Comparison of ENCODE assay signal across 22 cellular contexts in the genomic region with DNA sequence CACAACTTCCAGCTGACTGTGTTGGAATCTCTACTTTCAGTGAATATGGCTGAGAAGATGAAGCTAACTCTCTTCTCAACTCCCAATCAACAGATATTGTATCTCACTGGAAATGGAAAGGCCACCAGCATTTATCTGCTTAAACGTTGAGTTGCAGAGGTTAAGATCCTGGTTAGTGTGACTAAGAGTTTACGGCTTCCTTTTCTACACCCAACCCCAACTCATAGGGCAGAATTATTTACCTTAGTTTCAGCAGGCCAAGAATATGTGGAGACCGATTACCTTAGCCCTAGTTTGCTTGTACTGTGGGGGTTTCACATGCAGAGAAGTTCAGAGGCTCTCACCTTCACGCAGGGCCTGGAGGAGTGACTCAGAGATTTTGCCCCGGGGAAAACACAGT.
DNase-seq lines count a peak whose midpoint lies in the region; ATAC-seq, FAIRE-seq and TF ChIP-seq lines count a peak whose summit lies in the region.
"Had no signal": no experiment of that assay in that cellular context is flagged by ENCODE, and none has a peak within 500 bp of the region (broad histone marks: within the 10 kb centered on the region; RNA-seq: fewer than 3 reads in every experiment).

No MANE protein-coding gene starts in this region.

- in situ Hi-C loops in K562 (cut with MboI) = no loop called here

- H3K36me3 ChIP-seq in K562 (ENCODE audit: control insufficient read depth, insufficient read depth, low read length) (no peaks in the 10 kb centered on the region), mesenchymal stem cell (ENCODE audit: control insufficient read depth in 1 of 2, insufficient read depth in 2 of 2, low read depth in 1 of 2, low read length in 2 of 2) (no peaks in the 10 kb centered on the region), neuronal stem cell (replicated peaks in 1 of 2; ENCODE audit: control insufficient read depth in 2 of 2, insufficient read depth in 2 of 2, low read length in 2 of 2) (no peaks in the 10 kb centered on the region)
- H3K36me3 ChIP-seq in naive thymus-derived CD4-positive, alpha-beta T cell (ENCODE audit: control insufficient read depth in 2 of 3, insufficient read depth in 3 of 3, low read length in 3 of 3) = no peaks in the 10 kb centered on the region
- H3K36me3 ChIP-seq: WERI-Rb-1 had no signal

- H3K9ac ChIP-seq in K562 (ENCODE audit: insufficient read depth in 1 of 2, low read depth in 2 of 2, low read length in 2 of 2) (no peak overlapping the region), mesenchymal stem cell (ENCODE audit: low read length) (no peak overlapping the region), neuronal stem cell (ENCODE audit: low read depth, low read length, poor library complexity) (no peak overlapping the region)

- H2AK5ac ChIP-seq in mesenchymal stem cell (ENCODE audit: low read length, severe bottlenecking) = no peak overlapping the region
- H2AK5ac ChIP-seq in neuronal stem cell (ENCODE audit: low read depth, low read length) = no peak overlapping the region

- no peak for FAIRE-seq in K562 (lab: Jason Lieb, UNC)
- FAIRE-seq: H1, small intestine had no signal

- H3K4me3 ChIP-seq in K562 = no peak overlapping the region
- H3K4me3 ChIP-seq in mesenchymal stem cell (ENCODE audit: insufficient read depth in 1 of 2, low read depth in 1 of 2, low read length in 2 of 2) = no peak overlapping the region
- H3K4me3 ChIP-seq in naive thymus-derived CD4-positive, alpha-beta T cell (ENCODE audit: low read length) = no peak overlapping the region
- no peak overlapping the region for H3K4me3 ChIP-seq in neuronal stem cell (ENCODE audit: low read length in 2 of 2)

- CTCF ChIA-PET in K562 (lab: Yijun Ruan, JAX; ENCODE audit: low intra/inter-chr PET ratio) = no interaction called here
- CTCF ChIA-PET in naive thymus-derived CD4-positive, alpha-beta T cell (lab: Charles Lee) = no interaction called here

- no peak overlapping the region for H2BK5ac ChIP-seq in mesenchymal stem cell (ENCODE audit: low read depth, low read length, poor library complexity, severe bottlenecking)
- no peak overlapping the region for H2BK5ac ChIP-seq in neuronal stem cell (ENCODE audit: low read length)

- no peaks in the 10 kb centered on the region for H3K9me1 ChIP-seq in K562 (ENCODE audit: control insufficient read depth, insufficient read depth, low read length)

- H3K4ac ChIP-seq in mesenchymal stem cell (ENCODE audit: low read depth in 1 of 2, low read length in 2 of 2) = peak overlapping the region in 1 of 2 experiments; percentile 41
- no peak overlapping the region for H3K4ac ChIP-seq in neuronal stem cell (ENCODE audit: low read length)

- 0% methylated on average over 3 of the region's 5 CpGs for WGBS in K562 (ENCODE audit: insufficient coverage, low coverage, missing lambda C conversion rate)
- 22% methylated on average over 1 of the region's 5 CpGs for WGBS in mesenchymal stem cell
- no CpG with 5 or more reads among the region's 5 CpGs for WGBS in neuronal stem cell (ENCODE audit: extremely low coverage in 2 of 2, insufficient read length in 2 of 2, insufficient replicate concordance in 1 of 2), 2 donors

- no TSS peak for BruUV-seq in K562 (replicated peaks; lab: Mats Ljungman, UMichigan)

- no peaks in the 10 kb centered on the region for H3K79me2 ChIP-seq in K562 (ENCODE audit: control insufficient read depth, insufficient read depth, low read length)

- no peak overlapping the region for H2BK15ac ChIP-seq in mesenchymal stem cell (ENCODE audit: low read depth, poor library complexity, severe bottlenecking)
- H2BK15ac ChIP-seq in neuronal stem cell (ENCODE audit: low read length) = no peak overlapping the region

- no peaks in the 10 kb centered on the region for H3K9me3 ChIP-seq in K562 (replicated peaks; ENCODE audit: control insufficient read depth, insufficient read depth, low read depth, low read length)
- H3K9me3 ChIP-seq in mesenchymal stem cell (ENCODE audit: control insufficient read depth, low read length) = peaks cover 2% of the 10 kb centered on the region
- H3K9me3 ChIP-seq in naive thymus-derived CD4-positive, alpha-beta T cell (ENCODE audit: control insufficient read depth in 2 of 3, low read length in 3 of 3) = no peaks in the 10 kb centered on the region
- H3K9me3 ChIP-seq in neuronal stem cell (replicated peaks in 1 of 2; ENCODE audit: control insufficient read depth in 2 of 2, insufficient read depth in 1 of 2, low read depth in 1 of 2, low read length in 2 of 2) = no peaks in the 10 kb centered on the region

- TF ChIP-seq CTCF in K562 (IDR thresholded peaks at IDR 0.05 in 2 of 3, conservative IDR thresholded peaks at IDR 0.05 in 1 of 3; ENCODE audit: insufficient read depth in 2 of 3, low read depth in 1 of 3, low read length in 3 of 3) = no peak

- H4K8ac ChIP-seq in mesenchymal stem cell (ENCODE audit: low read length) (no peak overlapping the region), neuronal stem cell (ENCODE audit: low read depth, low read length) (no peak overlapping the region)

- DNase-seq in HT-29 (ENCODE audit: low spot score) = peak; percentile 76
- DNase-seq in RPMI7951 (ENCODE audit: low read depth) = peak; percentile 72
- DNase-seq in K562 (ENCODE audit: extremely low read depth in 1 of 4, low spot score in 3 of 4) = peak in 1 of 4 experiments; percentile 5
- DNase-seq in mesenchymal stem cell = peak; percentile 78
- DNase-seq in naive thymus-derived CD4-positive, alpha-beta T cell = no peak
- DNase-seq in neuronal stem cell (ENCODE audit: low spot score) = no peak
- DNase-seq in retina = no peak
- DNase-seq: activated CD4-positive, alpha-beta T cell treated with anti-CD3 and anti-CD28 coated beads, Interleukin-2, amount 50 U/mL, for 4 hours; amygdala; endodermal cell; kidney glomerular epithelial cell; NCI-H1694 treated with DMSO at 0.1 percent for 48 hours; NCI-H82; small intestine; stimulated activated CD4-positive, alpha-beta T cell treated with anti-CD3 and anti-CD28 coated beads, Interleukin-4, amount 100 ng/mL, for 4 hours; WERI-Rb-1 had no signal

- intact Hi-C loops in K562 (cut with micrococcal nuclease) = no loop called here
- intact Hi-C loops in naive thymus-derived CD4-positive, alpha-beta T cell (cut with micrococcal nuclease) = no loop called here

- H3K9me3 Mint-ChIP-seq in naive thymus-derived CD4-positive, alpha-beta T cell = peaks cover 2 to 16% (median 7%) of the 10 kb centered on the region in 11 donors
- H3K9me3 Mint-ChIP-seq: endodermal cell had no signal

- H3K4me2 ChIP-seq in K562 (ENCODE audit: insufficient read depth, low read length) = no peak overlapping the region
- H3K4me2 ChIP-seq in mesenchymal stem cell (ENCODE audit: low read length, poor library complexity, severe bottlenecking) = no peak overlapping the region
- H3K4me2 ChIP-seq in neuronal stem cell (ENCODE audit: insufficient read depth, low read length, poor library complexity, severe bottlenecking) = no peak overlapping the region

- peak overlapping the region in 1 of 2 experiments; percentile 71 for H2BK12ac ChIP-seq in mesenchymal stem cell (ENCODE audit: low read length in 2 of 2)
- no peak overlapping the region for H2BK12ac ChIP-seq in neuronal stem cell (ENCODE audit: low read length)

- H4K91ac ChIP-seq in mesenchymal stem cell (ENCODE audit: low read length) = no peak overlapping the region
- H4K91ac ChIP-seq in neuronal stem cell (ENCODE audit: low read depth, low read length, poor library complexity) = no peak overlapping the region

- no peaks in the 10 kb centered on the region for H3K79me1 ChIP-seq in mesenchymal stem cell (replicated peaks; ENCODE audit: low read length, poor library complexity, severe bottlenecking)
- no peaks in the 10 kb centered on the region for H3K79me1 ChIP-seq in neuronal stem cell (ENCODE audit: low read depth, low read length)

- H3K27ac ChIP-seq in K562 (ENCODE audit: extremely low read depth, low read depth, low read length) (no peak overlapping the region), mesenchymal stem cell (ENCODE audit: low read length, poor library complexity, severe bottlenecking) (peak overlapping the region; percentile 85), neuronal stem cell (replicated peaks; ENCODE audit: low read length) (no peak overlapping the region)
- H3K27ac ChIP-seq in naive thymus-derived CD4-positive, alpha-beta T cell (ENCODE audit: low read depth, low read length) = no peak overlapping the region
- H3K27ac ChIP-seq: C4-2B, WERI-Rb-1 had no signal

- H3K36me3 Mint-ChIP-seq in naive thymus-derived CD4-positive, alpha-beta T cell = peaks cover 0 to 3% (median 0%) of the 10 kb centered on the region in 5 donors
- H3K36me3 Mint-ChIP-seq: memory B cell had no signal

- H3K4me1 ChIP-seq in K562 (replicated peaks in 1 of 2; ENCODE audit: control insufficient read depth in 2 of 2, insufficient read depth in 2 of 2, low read length in 2 of 2) = no peaks in the 10 kb centered on the region
- H3K4me1 ChIP-seq in mesenchymal stem cell (ENCODE audit: control insufficient read depth, insufficient read depth, low read depth, low read length) = peaks cover 7% of the 10 kb centered on the region
- no peaks in the 10 kb centered on the region for H3K4me1 ChIP-seq in naive thymus-derived CD4-positive, alpha-beta T cell (ENCODE audit: control insufficient read depth in 2 of 2, insufficient read depth in 2 of 2, low read length in 2 of 2)
- peaks cover 0 to 4% of the 10 kb centered on the region in 2 donors for H3K4me1 ChIP-seq in neuronal stem cell (ENCODE audit: control insufficient read depth in 2 of 2, insufficient read depth in 1 of 2, low read depth in 1 of 2, low read length in 2 of 2)

- H3K27ac Mint-ChIP-seq in naive thymus-derived CD4-positive, alpha-beta T cell = no peak overlapping the region
- H3K27ac Mint-ChIP-seq: endodermal cell; memory B cell; natural killer cell treated with Interleukin-12 subunit alpha and Interleukin-12 subunit beta and Interleukin-15 and Interleukin-18, amount 100 ng/mL, for 72 hours had no signal

- H3K14ac ChIP-seq in mesenchymal stem cell (ENCODE audit: low read length in 2 of 2) (no peak overlapping the region), neuronal stem cell (ENCODE audit: low read length) (no peak overlapping the region)

- no peaks in the 10 kb centered on the region for H3K27me3 ChIP-seq in K562 (ENCODE audit: control insufficient read depth in 2 of 2, insufficient read depth in 2 of 2, low read length in 2 of 2)
- no peaks in the 10 kb centered on the region for H3K27me3 ChIP-seq in mesenchymal stem cell (ENCODE audit: control insufficient read depth in 1 of 2, insufficient read depth in 1 of 2, low read length in 2 of 2)
- H3K27me3 ChIP-seq in naive thymus-derived CD4-positive, alpha-beta T cell (ENCODE audit: control insufficient read depth in 2 of 2, insufficient read depth in 2 of 2, low read length in 2 of 2) = no peaks in the 10 kb centered on the region
- no peaks in the 10 kb centered on the region for H3K27me3 ChIP-seq in neuronal stem cell (ENCODE audit: control insufficient read depth in 3 of 3, insufficient read depth in 3 of 3, low read depth in 1 of 3, low read length in 3 of 3)

- peak overlapping the region; percentile 23 to 24 for H3K18ac ChIP-seq in mesenchymal stem cell (ENCODE audit: low read depth in 1 of 2, low read length in 2 of 2)
- H3K18ac ChIP-seq in neuronal stem cell (ENCODE audit: low read length) = no peak overlapping the region

- POLR2A ChIA-PET in K562 (lab: Yijun Ruan, JAX) = no interaction called here
- POLR2A ChIA-PET in naive thymus-derived CD4-positive, alpha-beta T cell (lab: Charles Lee) = no interaction called here

- no peak for TF ChIP-seq POLR2A in K562 (conservative IDR thresholded peaks at IDR 0.05)

- H3K27me3 Mint-ChIP-seq in naive thymus-derived CD4-positive, alpha-beta T cell = no peaks in the 10 kb centered on the region
- H3K27me3 Mint-ChIP-seq: memory B cell; natural killer cell treated with Interleukin-12 subunit alpha and Interleukin-12 subunit beta and Interleukin-15 and Interleukin-18, amount 100 ng/mL, for 72 hours had no signal

- H3K4me1 Mint-ChIP-seq in naive thymus-derived CD4-positive, alpha-beta T cell = no peaks in the 10 kb centered on the region
- H3K4me1 Mint-ChIP-seq: memory B cell had no signal

- peak overlapping the region; percentile 88 for H2BK120ac ChIP-seq in mesenchymal stem cell (ENCODE audit: low read depth, low read length)
- H2BK120ac ChIP-seq in neuronal stem cell (ENCODE audit: low read depth, low read length) = no peak overlapping the region

- ATAC-seq in K562 (no peak), HG03280 (IDR thresholded peaks at IDR 0.05; ENCODE audit: unreplicated experiment) (no peak)
- ATAC-seq in naive thymus-derived CD4-positive, alpha-beta T cell = no peak
- ATAC-seq: natural killer cell treated with Interleukin-12 subunit alpha and Interleukin-12 subunit beta and Interleukin-15 and Interleukin-18, amount 100 ng/mL, for 72 hours; SK-N-SH treated with all-trans-retinoic acid at 6 μM for 48 hours had no signal

- no peaks in the 10 kb centered on the region for H4K20me1 ChIP-seq in K562 (replicated peaks; ENCODE audit: control insufficient read depth, insufficient read depth, low read length)

- no peak overlapping the region for H3K23ac ChIP-seq in mesenchymal stem cell (ENCODE audit: low read length in 2 of 2)
- no peak overlapping the region for H3K23ac ChIP-seq in neuronal stem cell (ENCODE audit: low read depth, low read length, poor library complexity)

- no peak overlapping the region for H2AFZ ChIP-seq in K562 (ENCODE audit: low read depth, low read length)
- no peak overlapping the region for H2AFZ ChIP-seq in mesenchymal stem cell (ENCODE audit: low read depth, low read length)
- H2AFZ ChIP-seq in neuronal stem cell (ENCODE audit: low read length) = no peak overlapping the region

- H3K4me3 Mint-ChIP-seq in naive thymus-derived CD4-positive, alpha-beta T cell = no peak overlapping the region
- H3K4me3 Mint-ChIP-seq: endodermal cell; memory B cell; natural killer cell treated with Interleukin-12 subunit alpha and Interleukin-12 subunit beta and Interleukin-15 and Interleukin-18, amount 100 ng/mL, for 72 hours had no signal

- TF ChIP-seq RAD21 in K562 (CRISPR knock-in tag; conservative IDR thresholded peaks at IDR 0.05 in 1 of 2, IDR thresholded peaks at IDR 0.05 in 1 of 2) = no peak

- TF ChIP-seq EP300 in K562 (IDR thresholded peaks at IDR 0.05; ENCODE audit: low read length) = no peak

Comparison
In these comparisons a context has a peak if more than half of its experiments do, and no peak if none do; other contexts are left out.
1. DNase-seq: peak in HT-29 (single experiment), RPMI7951 (single experiment) and mesenchymal stem cell (single experiment); none in naive thymus-derived CD4-positive, alpha-beta T cell (0 of 9), neuronal stem cell (single experiment) and retina (single experiment).